ENCODE assay signal across 15 cellular contexts in the genomic region with DNA sequence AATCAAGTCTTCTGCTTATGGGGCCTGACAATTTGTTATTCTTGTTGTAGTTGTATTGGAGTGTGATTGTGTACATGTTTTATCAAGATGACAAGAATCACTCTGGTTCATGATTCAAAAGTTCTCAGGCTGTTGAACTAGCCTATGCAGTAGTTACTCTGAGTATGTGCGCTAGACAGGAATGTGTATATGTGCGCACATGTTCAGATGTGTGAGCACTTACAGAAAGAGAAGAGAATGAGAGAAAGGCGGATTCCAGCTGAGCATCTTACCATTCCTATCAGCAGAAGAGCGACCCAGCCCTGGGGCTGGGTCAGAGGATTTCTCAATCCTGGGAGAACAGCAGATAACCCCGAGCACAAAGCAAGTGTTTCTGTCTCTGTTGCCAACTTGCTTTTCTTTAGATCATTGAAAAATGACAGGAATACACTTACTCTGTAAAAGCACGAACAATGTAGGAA.
A peak's percentile ranks its signal among the peaks of the same experiment; 100 is the strongest.
DNase-seq lines count a peak whose midpoint lies in the region; ATAC-seq and TF ChIP-seq lines count a peak whose summit lies in the region.
"Had no signal": no experiment of that assay in that cellular context is flagged by ENCODE, and none has a peak within 500 bp of the region (broad histone marks: within the 10 kb centered on the region; RNA-seq: fewer than 3 reads in every experiment).

No MANE protein-coding gene starts in this region.

- no TSS peak for BruUV-seq in IMR-90 (replicated peaks; lab: Mats Ljungman, UMichigan)

- H3K9ac ChIP-seq in IMR-90 (ENCODE audit: low read depth, low read length): no peak overlapping the region
- H3K9ac ChIP-seq in mesenchymal stem cell (ENCODE audit: low read length): peak overlapping the region; percentile 76
- no peak overlapping the region for H3K9ac ChIP-seq in mesendoderm (ENCODE audit: low read length)

- H3K4me1 ChIP-seq in IMR-90 (ENCODE audit: control insufficient read depth, insufficient read depth, low read length) (peaks cover 41% of the 10 kb centered on the region), mesenchymal stem cell (ENCODE audit: control insufficient read depth, insufficient read depth, low read depth, low read length) (peaks cover 4% of the 10 kb centered on the region), suprapubic skin (peaks cover 58% of the 10 kb centered on the region), mesendoderm (ENCODE audit: control insufficient read depth, low read depth, low read length) (no peaks in the 10 kb centered on the region)

- no peaks in the 10 kb centered on the region for H3K79me1 ChIP-seq in IMR-90 (ENCODE audit: low read depth in 1 of 2, low read length in 2 of 2)
- H3K79me1 ChIP-seq in mesenchymal stem cell (replicated peaks; ENCODE audit: low read length, poor library complexity, severe bottlenecking): no peaks in the 10 kb centered on the region
- no peaks in the 10 kb centered on the region for H3K79me1 ChIP-seq in mesendoderm (ENCODE audit: low read length)

- H4K5ac ChIP-seq in IMR-90 (ENCODE audit: low read depth, low read length): peak overlapping the region; percentile 15; the same call in 1 of the 2 replicates
- H4K5ac ChIP-seq in mesendoderm (ENCODE audit: low read length): no peak overlapping the region

- H2BK12ac ChIP-seq in mesenchymal stem cell (ENCODE audit: low read length in 2 of 2): no peak overlapping the region

- H4K8ac ChIP-seq in IMR-90 (ENCODE audit: low read depth in 2 of 2, low read length in 2 of 2): peak overlapping the region; percentile 31 to 35; a peak in 2 of 4 replicates
- H4K8ac ChIP-seq in mesenchymal stem cell (ENCODE audit: low read length): no peak overlapping the region
- no peak overlapping the region for H4K8ac ChIP-seq in mesendoderm (ENCODE audit: low read depth, low read length)

- ATAC-seq in IMR-90 (ENCODE audit: low read depth): peak; percentile 38

- H3K18ac ChIP-seq in IMR-90 (ENCODE audit: low read depth, low read length) (peak overlapping the region; percentile 49; the same call in 1 of the 2 replicates), mesenchymal stem cell (ENCODE audit: low read depth in 1 of 2, low read length in 2 of 2) (peak overlapping the region in 1 of 2 experiments; percentile 60), mesendoderm (ENCODE audit: low read length) (no peak overlapping the region)

- no peaks in the 10 kb centered on the region for H3K36me3 ChIP-seq in IMR-90 (ENCODE audit: control insufficient read depth, insufficient read depth, low read length)
- no peaks in the 10 kb centered on the region for H3K36me3 ChIP-seq in mesenchymal stem cell (ENCODE audit: control insufficient read depth in 1 of 2, insufficient read depth in 2 of 2, low read depth in 1 of 2, low read length in 2 of 2)
- no peaks in the 10 kb centered on the region for H3K36me3 ChIP-seq in suprapubic skin
- H3K36me3 ChIP-seq in brain microvascular endothelial cell (replicated peaks): no peaks in the 10 kb centered on the region
- no peaks in the 10 kb centered on the region for H3K36me3 ChIP-seq in mesendoderm (ENCODE audit: control insufficient read depth, insufficient read depth, low read length)
- H3K36me3 ChIP-seq: pancreas had no signal

- in situ Hi-C loops in IMR-90 (cut with MboI; ENCODE audit: low sequenced_read_pairs): loop anchor here (5.0 to 10.0 kb wide), 3 partner anchors 552 to 919 kb away; a partner anchor contains a TSS
- in situ Hi-C loops in brain microvascular endothelial cell (cut with HindIII; ENCODE audit: low pct_ligation_motif_present, low sequenced_read_pairs): no loop called here

- peak overlapping the region; percentile 37 for H4K91ac ChIP-seq in IMR-90 (ENCODE audit: insufficient read depth, low read depth, low read length)
- H4K91ac ChIP-seq in mesenchymal stem cell (ENCODE audit: low read length): no peak overlapping the region

- H3K27ac ChIP-seq in IMR-90 (ENCODE audit: insufficient read depth, low read length) (peak overlapping the region; percentile 56), coronary artery (peak overlapping the region; percentile 44 to 73), mesenchymal stem cell (ENCODE audit: low read length, poor library complexity, severe bottlenecking) (no peak overlapping the region), suprapubic skin (peak overlapping the region; percentile 75), brain microvascular endothelial cell (no peak overlapping the region), mesendoderm (ENCODE audit: low read depth, low read length) (no peak overlapping the region)
- H3K27ac ChIP-seq: pancreas had no signal

- H3K4me3 ChIP-seq in IMR-90 (ENCODE audit: insufficient read depth, low read depth, low read length) (no peak overlapping the region), coronary artery (no peak overlapping the region), mesenchymal stem cell (ENCODE audit: insufficient read depth in 1 of 2, low read depth in 1 of 2, low read length in 2 of 2) (no peak overlapping the region), suprapubic skin (no peak overlapping the region), brain microvascular endothelial cell (ENCODE audit: low read depth, low read length) (no peak overlapping the region), mesendoderm (ENCODE audit: low read length) (no peak overlapping the region)
- H3K4me3 ChIP-seq: pancreas had no signal

- peak overlapping the region; percentile 53 for H3K4ac ChIP-seq in IMR-90 (ENCODE audit: low read depth, low read length)
- H3K4ac ChIP-seq in mesenchymal stem cell (ENCODE audit: low read depth in 1 of 2, low read length in 2 of 2): peak overlapping the region in 1 of 2 experiments; percentile 71
- H3K4ac ChIP-seq in mesendoderm (ENCODE audit: low read depth, low read length): no peak overlapping the region

- POLR2A ChIA-PET in IMR-90 (lab: Charles Lee; ENCODE audit: unreplicated experiment): interaction anchor here (0.6 to 1.1 kb wide), 4 partner anchors 26 to 920 kb away, joined by 3 to 4 read pairs (median 4); a partner anchor contains a TSS

- H3K9me3 ChIP-seq in IMR-90 (ENCODE audit: control insufficient read depth, insufficient read depth, low read length) (no peaks in the 10 kb centered on the region), mesenchymal stem cell (ENCODE audit: control insufficient read depth, low read length) (no peaks in the 10 kb centered on the region), suprapubic skin (no peaks in the 10 kb centered on the region)
- H3K9me3 ChIP-seq: pancreas had no signal

- H2BK20ac ChIP-seq in IMR-90 (ENCODE audit: low read depth, low read length): peak overlapping the region; percentile 73

- H3K4me2 ChIP-seq in IMR-90 (ENCODE audit: low read depth, low read length) (peak overlapping the region; percentile 6; the same call in 1 of the 2 replicates), mesenchymal stem cell (ENCODE audit: low read length, poor library complexity, severe bottlenecking) (no peak overlapping the region), mesendoderm (ENCODE audit: low read length) (no peak overlapping the region)

- intact Hi-C loops in IMR-90 (cut with micrococcal nuclease): loop anchor here (5.0 kb wide), 2 partner anchors 327 to 552 kb away; no protein-coding TSS in a partner anchor

- no peaks in the 10 kb centered on the region for H3K79me2 ChIP-seq in mesendoderm (ENCODE audit: control insufficient read depth, insufficient read depth, low read length)

- no peaks in the 10 kb centered on the region for H4K20me1 ChIP-seq in IMR-90 (ENCODE audit: insufficient read depth, low read length)

- H2AK5ac ChIP-seq in IMR-90 (ENCODE audit: low read depth, low read length): peak overlapping the region; percentile 69; the same call in 1 of the 2 replicates
- H2AK5ac ChIP-seq in mesenchymal stem cell (ENCODE audit: low read length, severe bottlenecking): peak overlapping the region; percentile 82
- no peak overlapping the region for H2AK5ac ChIP-seq in mesendoderm (ENCODE audit: low read length)

- H3K14ac ChIP-seq in IMR-90 (replicated peaks; ENCODE audit: low read depth, low read length) (peak overlapping the region; percentile 1; the same call in 1 of the 2 replicates), mesenchymal stem cell (ENCODE audit: low read length in 2 of 2) (no peak overlapping the region)

- peak overlapping the region; percentile 16; the same call in 2 of the 3 replicates for H2BK15ac ChIP-seq in IMR-90 (ENCODE audit: low read depth, low read length)
- no peak overlapping the region for H2BK15ac ChIP-seq in mesenchymal stem cell (ENCODE audit: low read depth, poor library complexity, severe bottlenecking)
- no peak overlapping the region for H2BK15ac ChIP-seq in mesendoderm (replicated peaks; ENCODE audit: low read depth)

- dilution Hi-C loops in IMR-90 (cut with HindIII; ENCODE audit: low sequenced_read_pairs, unreplicated experiment): no loop called here

- H2BK120ac ChIP-seq in IMR-90 (ENCODE audit: low read depth, low read length) (peak overlapping the region; percentile 78), mesenchymal stem cell (ENCODE audit: low read depth, low read length) (no peak overlapping the region), mesendoderm (ENCODE audit: low read depth, low read length) (no peak overlapping the region)

- H3K27me3 ChIP-seq in IMR-90 (ENCODE audit: control insufficient read depth, insufficient read depth, low read length) (no peaks in the 10 kb centered on the region), mesenchymal stem cell (ENCODE audit: control insufficient read depth in 1 of 2, insufficient read depth in 1 of 2, low read length in 2 of 2) (no peaks in the 10 kb centered on the region), suprapubic skin (no peaks in the 10 kb centered on the region), brain microvascular endothelial cell (replicated peaks) (no peaks in the 10 kb centered on the region), mesendoderm (ENCODE audit: insufficient read depth, low read length, poor library complexity) (no peaks in the 10 kb centered on the region)
- H3K27me3 ChIP-seq: pancreas had no signal

- TF ChIP-seq CTCF in IMR-90 (conservative IDR thresholded peaks at IDR 0.05; ENCODE audit: low read depth, low read length) (no peak), coronary artery (IDR thresholded peaks at IDR 0.05) (no peak), suprapubic skin (IDR thresholded peaks at IDR 0.05) (no peak), brain microvascular endothelial cell (IDR thresholded peaks at IDR 0.05; ENCODE audit: low read depth, low read length, missing control alignments) (no peak)

- H2AFZ ChIP-seq in IMR-90 (replicated peaks; ENCODE audit: low read length, poor library complexity): peak overlapping the region; percentile 3
- no peak overlapping the region for H2AFZ ChIP-seq in mesenchymal stem cell (ENCODE audit: low read depth, low read length)

- H3K23ac ChIP-seq in IMR-90 (ENCODE audit: low read depth, low read length) (peak overlapping the region; percentile 37), mesenchymal stem cell (ENCODE audit: low read length in 2 of 2) (no peak overlapping the region), mesendoderm (ENCODE audit: low read length) (no peak overlapping the region)

- no peak for TF ChIP-seq RAD21 in IMR-90 (IDR thresholded peaks at IDR 0.05; ENCODE audit: low read length)

- peak overlapping the region; percentile 59; the same call in 1 of the 2 replicates for H3K56ac ChIP-seq in IMR-90 (ENCODE audit: extremely low read depth, insufficient read depth, low read length)
- no peak overlapping the region for H3K56ac ChIP-seq in mesendoderm (ENCODE audit: low read length)

- DNase-seq in IMR-90 (peak; percentile 93), coronary artery (ENCODE audit: low spot score) (no peak), mesenchymal stem cell (no peak), suprapubic skin (ENCODE audit: low spot score in 2 of 2) (no peak), brain microvascular endothelial cell (no peak), kidney glomerular epithelial cell (lab: John Stamatoyannopoulos, UW) (no peak), mesendoderm (no peak)
- DNase-seq in activated CD4-positive, alpha-beta T cell treated with anti-CD3 and anti-CD28 coated beads for 48 hours: no peak
- DNase-seq: activated CD4-positive, CD25-positive, alpha-beta regulatory T cell; head of caudate nucleus; kidney; NCI-H1694; pancreas; SHP77; T-helper 2 cell had no signal

- H3K9me1 ChIP-seq in IMR-90 (ENCODE audit: insufficient read depth, low read length): peaks cover 18% of the 10 kb centered on the region

- H2BK5ac ChIP-seq in IMR-90 (ENCODE audit: low read depth, low read length, poor library complexity, severe bottlenecking): peak overlapping the region; percentile 71
- no peak overlapping the region for H2BK5ac ChIP-seq in mesenchymal stem cell (ENCODE audit: low read depth, low read length, poor library complexity, severe bottlenecking)
- H2BK5ac ChIP-seq in mesendoderm (ENCODE audit: low read length): no peak overlapping the region

- TF ChIP-seq EP300 in suprapubic skin (IDR thresholded peaks at IDR 0.05): no peak

- WGBS in IMR-90 (ENCODE audit: extremely low coverage in 2 of 2, insufficient read length in 1 of 2), 2 experiments: no CpG with 5 or more reads among the region's 6 CpGs
- 67% methylated on average over 5 of the region's 6 CpGs for WGBS in mesenchymal stem cell
- WGBS in suprapubic skin: 65% methylated on average over 6 of the region's 6 CpGs
- no CpG with 5 or more reads among the region's 6 CpGs for WGBS in mesendoderm (ENCODE audit: extremely low coverage, insufficient coverage, low lambda C conversion rate)

- no peak for TF ChIP-seq POLR2A in IMR-90 (IDR thresholded peaks at IDR 0.05; ENCODE audit: low read depth, low read length)
- no peak for TF ChIP-seq POLR2A in suprapubic skin (IDR thresholded peaks at IDR 0.05)

- H2AK9ac ChIP-seq in IMR-90 (replicated peaks; ENCODE audit: low read depth, low read length, poor library complexity): no peak overlapping the region

- CTCF ChIA-PET in IMR-90 (lab: Yijun Ruan, JAX): interaction anchor here (1.1 to 1.6 kb wide), 3 partner anchors 55 to 243 kb away, joined by 3 to 7 read pairs (median 6); no protein-coding TSS in a partner anchor

Comparison
In these comparisons a context has a peak if more than half of its experiments do, and no peak if none do; other contexts are left out.
1. H3K27ac ChIP-seq: peak in IMR-90 (single experiment), coronary artery (2 of 2) and suprapubic skin (single experiment); none in mesenchymal stem cell (single experiment), brain microvascular endothelial cell (single experiment) and mesendoderm (single experiment).
2. H4K8ac ChIP-seq: peak in IMR-90 (2 of 2); none in mesenchymal stem cell (single experiment) and mesendoderm (single experiment).